Comparison of ENCODE assay signal across 19 cellular contexts in the genomic region with DNA sequence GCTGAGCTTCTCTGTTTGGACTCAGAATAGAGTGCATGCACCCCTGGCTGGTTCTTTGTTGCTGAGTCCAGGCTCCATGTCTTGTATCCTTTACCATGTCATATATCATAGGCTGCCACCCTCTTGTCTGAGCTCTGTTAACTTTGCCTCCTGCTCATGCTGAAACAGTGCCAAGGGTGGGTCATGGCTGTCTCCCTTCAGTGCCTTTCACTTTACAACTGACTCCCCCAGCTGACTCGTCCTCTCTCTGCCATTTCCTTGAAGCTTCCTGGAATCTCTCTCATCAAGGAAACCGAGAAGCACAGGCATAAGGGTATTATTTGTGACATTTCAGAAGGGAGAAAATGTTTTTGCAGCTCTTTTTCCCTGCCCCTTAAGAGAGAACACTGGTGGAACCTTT.
DNase-seq lines count a peak whose midpoint lies in the region; ATAC-seq and TF ChIP-seq lines count a peak whose summit lies in the region.
"Had no signal": no experiment of that assay in that cellular context is flagged by ENCODE, and none has a peak within 500 bp of the region (broad histone marks: within the 10 kb centered on the region; RNA-seq: fewer than 3 reads in every experiment).

No MANE protein-coding gene starts in this region.

- H3K27ac ChIP-seq in brain microvascular endothelial cell = no peak overlapping the region
- H3K27ac ChIP-seq: 22Rv1, Peyer's patch, SK-N-MC had no signal

- intact Hi-C loops in mucosa of descending colon (cut with DNase I, micrococcal nuclease) = no loop called here

- H3K9me3 ChIP-seq in mucosa of descending colon = no peaks in the 10 kb centered on the region
- H3K9me3 ChIP-seq: Peyer's patch had no signal

- no peaks in the 10 kb centered on the region for H3K36me3 ChIP-seq in brain microvascular endothelial cell (replicated peaks)
- no peaks in the 10 kb centered on the region for H3K36me3 ChIP-seq in mucosa of descending colon (ENCODE audit: low read depth)
- H3K36me3 ChIP-seq: Peyer's patch had no signal

- no peaks in the 10 kb centered on the region for H3K27me3 ChIP-seq in brain microvascular endothelial cell (replicated peaks)
- H3K27me3 ChIP-seq: Peyer's patch had no signal

- DNase-seq in DMS153 (lab: John Stamatoyannopoulos, UW) (peak; percentile 1), DMS153 treated with DMSO at 0.1 percent for 48 hours (lab: John Stamatoyannopoulos, UW; ENCODE audit: unreplicated experiment) (no peak), brain microvascular endothelial cell (peak; percentile 6), kidney tubule cell (ENCODE audit: low spot score) (peak; percentile 72), mucosa of descending colon (no peak), NAMALWA (ENCODE audit: low spot score) (no peak), NOMO-1 treated with DMSO at 0.1 percent for 48 hours (lab: John Stamatoyannopoulos, UW; ENCODE audit: unreplicated experiment) (no peak)
- DNase-seq: CD8-positive, alpha-beta T cell; KG1; NCI-H1048; NCI-H146; NCI-H2081; NCI-H82; Peyer's patch; Right ventricle myocardium superior had no signal

- in situ Hi-C loops in brain microvascular endothelial cell (cut with HindIII; ENCODE audit: low pct_ligation_motif_present, low sequenced_read_pairs) = no loop called here

- H3K4me1 ChIP-seq in mucosa of descending colon (ENCODE audit: low read depth) = no peaks in the 10 kb centered on the region
- H3K4me1 ChIP-seq: Peyer's patch had no signal

- TF ChIP-seq CTCF in brain microvascular endothelial cell (IDR thresholded peaks at IDR 0.05; ENCODE audit: low read depth, low read length, missing control alignments) = no peak
- no peak for TF ChIP-seq CTCF in mucosa of descending colon (IDR thresholded peaks at IDR 0.05)

- ATAC-seq in HG03095 (IDR thresholded peaks at IDR 0.05; ENCODE audit: unreplicated experiment) = no peak
- no peak for ATAC-seq in mucosa of descending colon
- ATAC-seq: CD8-positive, alpha-beta T cell; HCT116 had no signal

- H3K4me3 ChIP-seq in brain microvascular endothelial cell (ENCODE audit: low read depth, low read length) (no peak overlapping the region), mucosa of descending colon (no peak overlapping the region)
- H3K4me3 ChIP-seq: Peyer's patch, SK-N-MC had no signal

Comparison
In these comparisons a context has a peak if more than half of its experiments do, and no peak if none do; other contexts are left out.
1. DNase-seq: peak in DMS153 (single experiment), brain microvascular endothelial cell (single experiment) and kidney tubule cell (single experiment); none in DMS153 treated with DMSO at 0.1 percent for 48 hours (single experiment), mucosa of descending colon (0 of 3), NAMALWA (single experiment) and NOMO-1 treated with DMSO at 0.1 percent for 48 hours (single experiment).